Comparison of ENCODE assay signal across 8 cellular contexts in genomic region chr9:104927912-104928740, GRCh38. TPM values are rescaled to one million over a fixed set of nuclear protein-coding genes. Genes with fewer than 3 reads are reported as not detected.
A peak's percentile ranks its signal among the peaks of the same experiment; 100 is the strongest.
DNase-seq lines count a peak whose midpoint lies in the region; ATAC-seq, FAIRE-seq and TF ChIP-seq lines count a peak whose summit lies in the region.

Gene ABCA1 (minus strand): TSS chr9:104928155. CDS start chr9:104903679, 24,476 bp downstream.

- CTCF ChIA-PET in Caco-2 (lab: Charles Lee) = interaction anchor here (0.6 to 2.7 kb wide), 5 partner anchors 38 to 316 kb away, joined by 3 to 10 read pairs (median 3); partner anchors contain the start of gene SLC44A1
- CTCF ChIA-PET in HEK293 (lab: Yijun Ruan, JAX) = interaction anchor here (0.6 to 1.4 kb wide), 4 partner anchors 9 to 228 kb away, joined by 3 read pairs; no protein-coding TSS in a partner anchor
- CTCF ChIA-PET in activated CD4-positive, alpha-beta memory T cell treated with anti-CD3 and anti-CD28 coated beads, Interleukin-2, amount 10 ng/mL, durations not matched to agents 7 days and 5 days (lab: Charles Lee) = interaction anchor here (0.7 to 3.2 kb wide), 7 partner anchors 17 to 231 kb away, joined by 3 to 15 read pairs (median 5); no protein-coding TSS in a partner anchor
- CTCF ChIA-PET in HepG2 (lab: Yijun Ruan, JAX; ENCODE audit: low intra/inter-chr PET ratio, low total read pairs) = interaction anchor here (1.1 kb wide), 1 partner anchor 65 kb away, joined by 3 read pairs; no protein-coding TSS in a partner anchor

- peaks cover 18% of the 10 kb centered on the region for H3K36me3 Mint-ChIP-seq in Caco-2 (ENCODE audit: insufficient read depth, unreplicated experiment)
- H3K36me3 Mint-ChIP-seq in activated CD4-positive, alpha-beta memory T cell treated with anti-CD3 and anti-CD28 coated beads, Interleukin-2, amount 10 ng/mL, durations not matched to agents 7 days and 5 days (ENCODE audit: low read depth) = no peaks in the 10 kb centered on the region

- intact Hi-C loops in Caco-2 (cut with micrococcal nuclease; ENCODE audit: unreplicated experiment) (loop anchor here (1.0 to 5.0 kb wide), 6 partner anchors 40 to 317 kb away; partner anchors contain the start of gene SLC44A1), dorsolateral prefrontal cortex (cut with DNase I) (loop anchor here (1.0 to 5.0 kb wide), 9 partner anchors 40 to 489 kb away; partner anchors contain the start of gene SLC44A1 (in 2 of the 2)), HepG2 (cut with micrococcal nuclease; ENCODE audit: unreplicated experiment) (loop anchor here (1.0 to 2.0 kb wide), 4 partner anchors 41 to 490 kb away; partner anchors contain the start of gene SLC44A1)

- peak within 1 kb of the TSS; percentile 94 for H3K4me3 Mint-ChIP-seq in Caco-2 (ENCODE audit: unreplicated experiment)
- H3K4me3 Mint-ChIP-seq in activated CD4-positive, alpha-beta memory T cell treated with anti-CD3 and anti-CD28 coated beads, Interleukin-2, amount 10 ng/mL, durations not matched to agents 7 days and 5 days = peak within 1 kb of the TSS; percentile 80

- ATAC-seq in HepG2 (peak; percentile 66), HG03097 (IDR thresholded peaks at IDR 0.05; ENCODE audit: low FRiP score, unreplicated experiment) (no peak)

- 0 out of 2 replicates have a peak, but pooled peaks have one; percentile 20 for TF ChIP-seq RAD21 in HepG2 (CRISPR knock-in tag; IDR thresholded peaks at IDR 0.05)

- no peaks in the 10 kb centered on the region for H3K27me3 Mint-ChIP-seq in Caco-2 (ENCODE audit: insufficient read depth, unreplicated experiment)
- peaks cover 32% of the 10 kb centered on the region for H3K27me3 Mint-ChIP-seq in activated CD4-positive, alpha-beta memory T cell treated with anti-CD3 and anti-CD28 coated beads, Interleukin-2, amount 10 ng/mL, durations not matched to agents 7 days and 5 days

- peak within 1 kb of the TSS; percentile 83 for H3K9ac ChIP-seq in HepG2 (ENCODE audit: insufficient read depth, low read depth, low read length)

- H3K9me3 ChIP-seq in Caco-2 (no peaks in the 10 kb centered on the region), HEK293 (ENCODE audit: control insufficient read depth, insufficient read depth, low read depth, low read length) (no peaks in the 10 kb centered on the region), HepG2 (ENCODE audit: low read length) (no peaks in the 10 kb centered on the region)

- 0 out of 4 replicates have a peak, but pooled peaks of 1 of the 2 experiments have one; percentile 20 for TF ChIP-seq EP300 in HepG2 (IDR thresholded peaks at IDR 0.05; ENCODE audit: low read depth in 2 of 2, low read length in 2 of 2)
- TF ChIP-seq EP300 in HepG2 (CRISPR knock-in tag; IDR thresholded peaks at IDR 0.05; ENCODE audit: borderline replicate concordance) = no peak

- no peaks in the 10 kb centered on the region for H3K36me3 ChIP-seq in Caco-2 (ENCODE audit: control insufficient read depth, insufficient read depth, low read length)
- no peaks in the 10 kb centered on the region for H3K36me3 ChIP-seq in HEK293 (ENCODE audit: control insufficient read depth in 2 of 2, insufficient read depth in 1 of 2, low read length in 2 of 2)
- H3K36me3 ChIP-seq in HepG2 (replicated peaks in 1 of 2; ENCODE audit: control insufficient read depth in 1 of 2, insufficient read depth in 2 of 2, low read length in 2 of 2) = no peaks in the 10 kb centered on the region

- H3K27ac ChIP-seq in HEK293 (ENCODE audit: extremely low read depth, low read depth, low read length) = no peak within 1 kb of the TSS
- peak within 1 kb of the TSS; percentile 15 to 91 (median 79) for H3K27ac ChIP-seq in dorsolateral prefrontal cortex
- peak within 1 kb of the TSS; percentile 79 for H3K27ac ChIP-seq in HepG2 (ENCODE audit: extremely low read length, insufficient read depth, low read length)

- no peaks in the 10 kb centered on the region for H3K9me3 Mint-ChIP-seq in Caco-2 (ENCODE audit: unreplicated experiment)
- H3K9me3 Mint-ChIP-seq in activated CD4-positive, alpha-beta memory T cell treated with anti-CD3 and anti-CD28 coated beads, Interleukin-2, amount 10 ng/mL, durations not matched to agents 7 days and 5 days = no peaks in the 10 kb centered on the region

- H3K4me2 ChIP-seq in HepG2 (ENCODE audit: low read depth, low read length) = peak within 1 kb of the TSS; percentile 90

- TF ChIP-seq POLR2A in HepG2 (IDR thresholded peaks at IDR 0.05; ENCODE audit: insufficient read depth in 1 of 2, low read depth in 2 of 2, low read length in 2 of 2) = peak; percentile 81 to 94

- H4K20me1 ChIP-seq in HepG2 (ENCODE audit: insufficient read depth, low read length) = no peaks in the 10 kb centered on the region

- POLR2A ChIA-PET in Caco-2 (lab: Charles Lee) = interaction anchor here (1.6 kb wide), 1 partner anchor 491 kb away, joined by 3 read pairs; no protein-coding TSS in a partner anchor
- POLR2A ChIA-PET in HEK293 (lab: Yijun Ruan, JAX) = no interaction called here
- POLR2A ChIA-PET in activated CD4-positive, alpha-beta memory T cell treated with anti-CD3 and anti-CD28 coated beads, Interleukin-2, amount 10 ng/mL, durations not matched to agents 7 days and 5 days (lab: Charles Lee) = interaction anchor here (1.0 to 2.5 kb wide), 5 partner anchors 34 to 181 kb away, joined by 3 to 20 read pairs (median 6); partner anchors contain the start of gene NIPSNAP3A
- POLR2A ChIA-PET in HepG2 (lab: Yijun Ruan, JAX) = interaction anchor here (0.6 to 3.8 kb wide), 17 partner anchors 8 to 490 kb away, joined by 3 to 26 read pairs (median 8); no protein-coding TSS in a partner anchor

- 2% methylated on average over 28 of the region's 53 CpGs for WGBS in HepG2 (ENCODE audit: low lambda C conversion rate)

- no TSS peak for BruUV-seq in Caco-2 (replicated peaks; lab: Mats Ljungman, UMichigan)
- BruUV-seq in HepG2 (replicated peaks; lab: Mats Ljungman, UMichigan) = no TSS peak

- no peak for FAIRE-seq in HepG2 (lab: Jason Lieb, UNC)

- H3K27ac Mint-ChIP-seq in Caco-2 (ENCODE audit: unreplicated experiment) = peak within 1 kb of the TSS; percentile 51
- no peak within 1 kb of the TSS for H3K27ac Mint-ChIP-seq in activated CD4-positive, alpha-beta memory T cell treated with anti-CD3 and anti-CD28 coated beads, Interleukin-2, amount 10 ng/mL, durations not matched to agents 7 days and 5 days

- DNase-seq in Caco-2 = peak; percentile 80 to 85
- peak; percentile 43 for DNase-seq in NCI-H460 (ENCODE audit: extremely low read depth, low read depth)
- DNase-seq in activated CD4-positive, alpha-beta memory T cell treated with anti-CD3 and anti-CD28 coated beads, Interleukin-2, amount 10 ng/mL, durations not matched to agents 7 days and 5 days = peak; percentile 67
- DNase-seq in dorsolateral prefrontal cortex = peak; percentile 56 to 97 (median 90)
- DNase-seq in HepG2 (ENCODE audit: low spot score) = peak; percentile 85
- peak; percentile 52 for DNase-seq in stimulated activated CD4-positive, alpha-beta T cell treated with anti-CD3 and anti-CD28 coated beads, Interleukin-2, amount 100 ng/mL, for 4 hours (ENCODE audit: low read depth)

- H3K4me1 Mint-ChIP-seq in Caco-2 (ENCODE audit: low read depth, unreplicated experiment) = peaks cover 13% of the 10 kb centered on the region
- peaks cover 24% of the 10 kb centered on the region for H3K4me1 Mint-ChIP-seq in activated CD4-positive, alpha-beta memory T cell treated with anti-CD3 and anti-CD28 coated beads, Interleukin-2, amount 10 ng/mL, durations not matched to agents 7 days and 5 days

- H2AFZ ChIP-seq in HepG2 (ENCODE audit: low read length) = peak within 1 kb of the TSS; percentile 63

- no peaks in the 10 kb centered on the region for H3K27me3 ChIP-seq in Caco-2 (replicated peaks; ENCODE audit: control insufficient read depth, insufficient read depth, low read length)
- H3K27me3 ChIP-seq in dorsolateral prefrontal cortex = no peaks in the 10 kb centered on the region
- no peaks in the 10 kb centered on the region; a peak in 1 of 5 replicates for H3K27me3 ChIP-seq in HepG2 (ENCODE audit: control insufficient read depth in 1 of 2, insufficient read depth in 2 of 2, low read length in 2 of 2)

- H3K79me2 ChIP-seq in HepG2 (ENCODE audit: insufficient read depth, low read length) = peaks cover 48% of the 10 kb centered on the region

- in situ Hi-C loops in HepG2 (cut with HindIII; ENCODE audit: extremely low pct_ligation_motif_present, low pct_unique_long_range_greater_than_20kb) = loop anchor here (10.0 kb wide), 2 partner anchors 137 to 227 kb away; no protein-coding TSS in a partner anchor

- no peak for TF ChIP-seq CTCF in Caco-2 (IDR thresholded peaks at IDR 0.05; ENCODE audit: insufficient read depth in 1 of 2, low read depth in 1 of 2, low read length in 1 of 2, severe bottlenecking in 1 of 2, unreplicated experiment in 1 of 2)
- no peak for TF ChIP-seq CTCF in HEK293 (tag by site-specific recombination; IDR thresholded peaks at IDR 0.05)
- peak in 3 of 56 donors; percentile 6 to 16 (median 13) for TF ChIP-seq CTCF in dorsolateral prefrontal cortex (IDR thresholded peaks at IDR 0.05 in 54 of 56, conservative IDR thresholded peaks at IDR 0.05 in 2 of 56; ENCODE audit: low read depth in 1 of 56, partially characterized antibody in 56 of 56)
- no peak for TF ChIP-seq CTCF in HepG2 (CRISPR knock-in tag; IDR thresholded peaks at IDR 0.05)

- H3K4me3 ChIP-seq in Caco-2 (ENCODE audit: low read depth, low read length) (peak within 1 kb of the TSS; percentile 73), HEK293 (ENCODE audit: low read depth, low read length) (no peak within 1 kb of the TSS), dorsolateral prefrontal cortex (peak within 1 kb of the TSS; percentile 64 to 97 (median 82)), HepG2 (replicated peaks in 1 of 3; ENCODE audit: insufficient read depth in 1 of 3, low read depth in 2 of 3, low read length in 3 of 3) (peak within 1 kb of the TSS; percentile 70 to 86 (median 85))

- peaks cover 9% of the 10 kb centered on the region for H3K4me1 ChIP-seq in Caco-2
- H3K4me1 ChIP-seq in HEK293 (ENCODE audit: control insufficient read depth, insufficient read depth, low read length) = no peaks in the 10 kb centered on the region
- H3K4me1 ChIP-seq in HepG2 (ENCODE audit: insufficient read depth, low read length) = peaks cover 51% of the 10 kb centered on the region

RNA-seq across cellular contexts. Expression of gene ABCA1, which starts in this region (rescaled TPM):
- total RNA-seq in Caco-2 (2022) = 14.0 and 20.7 TPM in 2 replicates
- total RNA-seq in NCI-H460 (2014; rRNA removed; shearing (Covaris generic)) = 5.9 and 6.6 TPM in 2 replicates
- 2.4 and 2.7 TPM in 2 replicates for polyA plus RNA-seq in NCI-H460 (2014; cell fraction: nucleus; rRNA removed)
- 1 to 10 TPM in 1 of 2 experiments, under 1 TPM in 1; 0.93 to 1.6 TPM for total RNA-seq in activated CD4-positive, alpha-beta memory T cell treated with anti-CD3 and anti-CD28 coated beads, Interleukin-2, amount 10 ng/mL, durations not matched to agents 7 days and 5 days
- total RNA-seq in dorsolateral prefrontal cortex = 10 to 100 TPM in 113 of 120 experiments, 1 to 10 TPM in 7; 7.9 to 53.6 (median 16.8) TPM
- 40.0 and 63.8 TPM in 2 replicates for total RNA-seq in HepG2 (2016; rRNA removed; fragmentation: Illumina TruSeq; extraction: Trizol)
- 8.1 and 10.0 TPM in 2 replicates for total RNA-seq in HepG2 (2016; cell fraction: cytosol; rRNA removed; fragmentation: Illumina TruSeq; extraction: Trizol; ENCODE audit: low read depth)
- total RNA-seq in HepG2 (2016; cell fraction: insoluble cytoplasmic fraction; rRNA removed; fragmentation: Illumina TruSeq; extraction: Trizol) = 36.2 and 63.5 TPM in 2 replicates
- 10.8 and 13.5 TPM in 2 replicates for total RNA-seq in HepG2 (2016; cell fraction: membrane; rRNA removed; fragmentation: Illumina TruSeq; extraction: Trizol)
- 111 and 125 TPM in 2 replicates for total RNA-seq in HepG2 (2016; cell fraction: nucleus; rRNA removed; fragmentation: Illumina TruSeq; extraction: Trizol)
- 26.8 and 30.0 TPM in 2 replicates for polyA plus RNA-seq in HepG2 (2011; rRNA removed)
- polyA plus RNA-seq in HepG2 (2011; cell fraction: cytosol; rRNA removed) = 23.6 and 27.4 TPM in 2 replicates
- 74.2 and 77.9 TPM in 2 replicates for polyA plus RNA-seq in HepG2 (2011; cell fraction: nucleus; rRNA removed)
- 16.8 and 28.4 TPM in 2 replicates for polyA plus RNA-seq in HepG2 (2012)
- polyA plus RNA-seq in HepG2 (2016; cell fraction: cytosol; fragmentation: Illumina TruSeq; extraction: Trizol; ENCODE audit: low read depth) = 1.1 TPM in 2 replicates
- 13.1 and 13.8 TPM in 2 replicates for polyA plus RNA-seq in HepG2 (2016; cell fraction: insoluble cytoplasmic fraction; fragmentation: Illumina TruSeq; extraction: Trizol; ENCODE audit: low read depth)
- 2.0 and 2.5 TPM in 2 replicates for polyA plus RNA-seq in HepG2 (2016; cell fraction: membrane; fragmentation: Illumina TruSeq; extraction: Trizol; ENCODE audit: low read depth)
- polyA plus RNA-seq in HepG2 (2016; cell fraction: nucleus; fragmentation: Illumina TruSeq; extraction: Trizol; ENCODE audit: insufficient read depth, low read depth) = 64.5 and 67.0 TPM in 2 replicates
- polyA minus RNA-seq in HepG2 (2011; rRNA and poly(A)+ RNA removed; ENCODE audit: low replicate concordance) = 0.51 and 497 TPM in 2 replicates
- polyA minus RNA-seq in HepG2 (2011; cell fraction: cytosol; rRNA and poly(A)+ RNA removed) = 94.8 and 127 TPM in 2 replicates
- polyA minus RNA-seq in HepG2 (2011; cell fraction: nucleus; rRNA and poly(A)+ RNA removed) = 220 and 287 TPM in 2 replicates
